Comparison of ENCODE assay signal across 19 cellular contexts in the genomic region with DNA sequence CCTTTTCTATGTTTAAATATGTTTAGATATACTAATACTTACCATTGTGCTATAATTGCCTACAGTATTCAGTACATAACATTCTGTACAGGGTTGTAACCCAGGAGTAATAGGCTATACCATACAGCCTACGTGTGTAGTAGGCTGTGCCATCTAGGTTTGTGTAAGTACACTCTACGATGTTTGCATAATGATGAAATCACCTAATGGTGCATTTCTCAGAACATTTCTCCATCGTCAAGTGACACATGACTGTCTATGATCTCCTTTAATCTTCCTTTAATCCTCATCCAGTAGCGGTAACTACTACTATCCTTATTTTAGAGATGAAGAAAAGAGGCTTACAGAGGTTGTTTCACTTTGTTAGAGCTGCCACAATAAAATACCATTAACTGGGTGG.
DNase-seq lines count a peak whose midpoint lies in the region; ATAC-seq, FAIRE-seq and TF ChIP-seq lines count a peak whose summit lies in the region.
"Had no signal": no experiment of that assay in that cellular context is flagged by ENCODE, and none has a peak within 500 bp of the region (broad histone marks: within the 10 kb centered on the region; RNA-seq: fewer than 3 reads in every experiment).

No MANE protein-coding gene starts in this region.

- peak overlapping the region; percentile 4 to 37; a peak in 4 of 6 replicates for H3K27ac ChIP-seq in A549
- no peak overlapping the region for H3K27ac ChIP-seq in PC-3 (ENCODE audit: low read length)
- H3K27ac ChIP-seq: C4-2B had no signal

- H3F3A ChIP-seq in PC-3 (ENCODE audit: low read length, unreplicated experiment), result no peaks in the 10 kb centered on the region

- H3K4me2 ChIP-seq in A549 (no peak overlapping the region), PC-3 (ENCODE audit: low read length) (no peak overlapping the region)

- H3K79me2 ChIP-seq in PC-3 (ENCODE audit: low read length), result no peaks in the 10 kb centered on the region

- no TSS peak for BruUV-seq in PC-3 (replicated peaks; lab: Mats Ljungman, UMichigan)

- TF ChIP-seq EP300 in A549 (IDR thresholded peaks at IDR 0.05), result no peak

- H3K4me1 ChIP-seq in A549, result peaks cover 32% of the 10 kb centered on the region
- peaks cover 26% of the 10 kb centered on the region for H3K4me1 ChIP-seq in PC-3 (ENCODE audit: insufficient read depth, low read length)
- H3K4me1 ChIP-seq: Caco-2 had no signal

- TF ChIP-seq RAD21 in A549 (conservative IDR thresholded peaks at IDR 0.05 in 1 of 2, IDR thresholded peaks at IDR 0.05 in 1 of 2), result no peak

- no peaks in the 10 kb centered on the region for H3K36me3 ChIP-seq in PC-3 (ENCODE audit: low read depth, low read length)

- H3K9me3 ChIP-seq in A549 (no peaks in the 10 kb centered on the region), PC-3 (ENCODE audit: low read length) (no peaks in the 10 kb centered on the region)
- H3K9me3 ChIP-seq: Caco-2 had no signal

- no peaks in the 10 kb centered on the region for H3K9me2 ChIP-seq in PC-3 (replicated peaks; ENCODE audit: low read length)

- 46% methylated on average over 4 of the region's 4 CpGs for WGBS in A549 (ENCODE audit: missing lambda C conversion rate)

- no peak for FAIRE-seq in A549 (lab: Jason Lieb, UNC)
- FAIRE-seq: D721Med, HepG2 had no signal

- no peaks in the 10 kb centered on the region for H4K20me1 ChIP-seq in PC-3 (ENCODE audit: low read length)

- H3K4me3 ChIP-seq in A549, result no peak overlapping the region
- no peak overlapping the region for H3K4me3 ChIP-seq in PC-3 (ENCODE audit: low read length)

- DNase-seq in A549 (ENCODE audit: low read depth in 1 of 2, low spot score in 1 of 2) (no peak), DMS53 treated with DMSO at 0.1 percent for 48 hours (lab: John Stamatoyannopoulos, UW; ENCODE audit: unreplicated experiment) (peak; percentile 31), PC-3 (peak; percentile 4), left colon (no peak)
- DNase-seq in stimulated activated CD4-positive, alpha-beta T cell treated with anti-CD3 and anti-CD28 coated beads, Interleukin-1b, Interleukin-23, amount 100 ng/mL, for 48 hours, result no peak
- DNase-seq: AML-193; Caco-2; CD4-positive, alpha-beta T cell; DMS79 treated with DMSO at 0.1 percent for 48 hours; GF-D8; GOT3; H7; HFFc6 had no signal

- CTCF ChIA-PET in A549 (lab: Yijun Ruan, JAX) (no interaction called here), PC-3 (lab: Charles Lee) (no interaction called here)

- no peak for ATAC-seq in A549
- ATAC-seq in PC-3, result no peak
- ATAC-seq in left colon, result peak; percentile 31
- no peak for ATAC-seq in HG02588 (IDR thresholded peaks at IDR 0.05; ENCODE audit: unreplicated experiment)
- no peak for ATAC-seq in HG03175 (IDR thresholded peaks at IDR 0.05; ENCODE audit: unreplicated experiment)
- ATAC-seq: HCT116, HepG2 had no signal

- H3K9ac ChIP-seq in PC-3 (ENCODE audit: low read length), result no peak overlapping the region

- no peaks in the 10 kb centered on the region for H3K27me3 ChIP-seq in PC-3 (ENCODE audit: low read length)

- H2AFZ ChIP-seq in PC-3 (ENCODE audit: low read length), result no peak overlapping the region

- TF ChIP-seq POLR2A in A549 (IDR thresholded peaks at IDR 0.05; ENCODE audit: low read length), result no peak

- TF ChIP-seq CTCF in A549 (IDR thresholded peaks at IDR 0.05) (no peak), PC-3 (conservative IDR thresholded peaks at IDR 0.05; ENCODE audit: low read depth, low read length) (no peak)

- intact Hi-C loops in PC-3 (cut with micrococcal nuclease) (loop anchor here (5.0 kb wide), 1 partner anchor 42 kb away; no protein-coding TSS in a partner anchor), left colon (cut with DNase I, micrococcal nuclease) (no loop called here)

- POLR2A ChIA-PET in A549 (lab: Yijun Ruan, JAX), result interaction anchor here (0.6 kb wide), 1 partner anchor 169 kb away, joined by 3 read pairs; no protein-coding TSS in a partner anchor
- POLR2A ChIA-PET in PC-3 (lab: Charles Lee; ENCODE audit: unreplicated experiment), result no interaction called here

TF ChIP-seq in A549, 52 proteins besides CTCF, POLR2A, EP300 and RAD21:
- TF ChIP-seq ZSCAN20 (CRISPR knock-in tag; IDR thresholded peaks at IDR 0.05) (no peak), KDM1A (IDR thresholded peaks at IDR 0.05; ENCODE audit: low read depth) (no peak), ZNF302 (CRISPR knock-in tag; IDR thresholded peaks at IDR 0.05) (no peak), ESRRA (IDR thresholded peaks at IDR 0.05; ENCODE audit: borderline replicate concordance, low read length) (no peak), NPAS2 (CRISPR knock-in tag; IDR thresholded peaks at IDR 0.05; ENCODE audit: borderline replicate concordance) (no peak)

Comparison
In these comparisons a context has a peak if more than half of its experiments do, and no peak if none do; other contexts are left out.
1. DNase-seq: peak in DMS53 treated with DMSO at 0.1 percent for 48 hours (single experiment) and PC-3 (single experiment); none in A549 (0 of 2), left colon (0 of 2) and stimulated activated CD4-positive, alpha-beta T cell treated with anti-CD3 and anti-CD28 coated beads, Interleukin-1b, Interleukin-23, amount 100 ng/mL, for 48 hours (single experiment).